25 cellular contexts compared by ENCODE assay signal in the genomic region with DNA sequence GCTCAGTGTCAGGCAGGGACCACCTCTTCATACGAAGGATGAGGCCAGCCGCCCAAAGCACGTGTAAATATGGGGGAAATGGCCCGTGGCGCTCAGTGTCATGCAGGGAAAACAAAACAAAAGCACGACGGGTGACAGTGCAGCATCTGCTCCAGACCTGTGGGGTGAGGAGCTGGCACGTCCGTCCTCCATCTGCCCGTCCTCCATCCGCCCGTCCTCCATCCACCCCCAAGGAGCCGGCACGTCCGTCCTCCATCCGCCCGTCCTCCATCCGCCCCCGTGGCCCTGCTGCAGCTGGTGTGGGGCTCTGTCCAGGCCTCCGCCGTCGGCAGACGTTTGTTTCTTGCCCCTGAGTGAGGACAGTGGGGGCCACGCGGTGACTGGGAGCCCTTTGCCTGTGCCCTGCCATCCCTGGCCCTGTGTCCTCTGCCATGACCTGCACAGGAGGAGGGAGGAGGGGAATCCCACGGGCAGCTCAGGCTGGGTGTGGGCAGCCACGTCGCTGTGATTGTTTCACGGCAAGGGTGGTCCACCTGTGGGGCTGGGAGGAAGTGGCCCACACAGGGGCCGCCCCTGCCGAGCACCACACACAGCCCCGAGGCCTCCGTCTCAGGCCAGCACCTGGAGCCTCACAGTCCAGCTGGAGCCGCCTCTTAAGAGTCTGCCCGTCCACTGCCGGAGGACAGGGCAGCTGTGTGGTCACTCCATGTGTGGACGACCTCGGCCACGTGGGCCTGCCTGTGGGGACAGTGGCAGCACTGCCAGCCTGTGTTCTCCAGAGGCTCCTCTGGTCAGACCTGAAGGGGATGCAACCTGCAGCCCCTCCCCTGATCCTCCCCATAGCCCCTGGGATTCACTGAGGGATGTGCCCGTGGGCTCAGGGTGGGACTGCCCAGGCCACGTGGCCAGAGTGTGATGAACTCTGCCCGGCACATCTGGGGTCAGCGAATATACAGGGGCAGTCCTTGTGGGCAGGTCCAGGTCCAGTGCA. TPM values are rescaled to one million over a fixed set of nuclear protein-coding genes. Genes with fewer than 3 reads are reported as not detected.
DNase-seq lines count a peak whose midpoint lies in the region; ATAC-seq and TF ChIP-seq lines count a peak whose summit lies in the region.
"Had no signal": no experiment of that assay in that cellular context is flagged by ENCODE, and none has a peak within 500 bp of the region (broad histone marks: within the 10 kb centered on the region; RNA-seq: fewer than 3 reads in every experiment).

No MANE protein-coding gene starts in this region.

- TF ChIP-seq CTCF in esophagus squamous epithelium (IDR thresholded peaks at IDR 0.05) = no peak

- no peaks in the 10 kb centered on the region for H3K9me3 ChIP-seq in esophagus squamous epithelium
- H3K9me3 ChIP-seq: ascending aorta, BLaER1, ovary, tibial artery had no signal

- intact Hi-C loops in cardiac septum (cut with DNase I) = no loop called here
- intact Hi-C loops in esophagus squamous epithelium (cut with DNase I) = loop anchor here (10.0 kb wide), 1 partner anchor 264 kb away; no protein-coding TSS in a partner anchor

- DNase-seq in stimulated activated CD4-positive, alpha-beta T cell treated with anti-CD3 and anti-CD28 coated beads, Interleukin-1b, Interleukin-23, amount 100 ng/mL, for 48 hours = peak; percentile 0
- DNase-seq in stimulated activated CD4-positive, alpha-beta T cell treated with anti-CD3 and anti-CD28 coated beads, Interleukin-15, amount 100 ng/mL, for 24 hours = no peak
- DNase-seq in cardiac septum (ENCODE audit: low spot score) (peak; percentile 56), mesenteric fat pad (ENCODE audit: low spot score) (peak; percentile 82), esophagus squamous epithelium (lab: John Stamatoyannopoulos, UW) (no peak), AG08396 (ENCODE audit: low spot score) (no peak)
- DNase-seq: activated naive CD8-positive, alpha-beta T cell treated with anti-CD3 and anti-CD28 coated beads, Interleukin-2, amount 10 ng/mL, durations not matched to agents 7 days and 5 days; COR-L47; cortex of kidney; mammary epithelial cell; MM.1S; NCI-H1105 treated with DMSO at 0.1 percent for 48 hours; NCI-H2029 treated with DMSO at 0.1 percent for 48 hours; NCI-H524; nephron progenitor cell; NK-92 treated with Interleukin-12 subunit alpha and Interleukin-12 subunit beta, amount 100 ng/mL, for 24 hours; stimulated activated CD8-positive, alpha-beta memory T cell treated with anti-CD3 and anti-CD28 coated beads, Interleukin-4, amount 100 ng/mL, for 48 hours; T-helper 17 cell had no signal

- no peak for ATAC-seq in HG02623 (IDR thresholded peaks at IDR 0.05; ENCODE audit: unreplicated experiment)
- ATAC-seq: T-helper 17 cell had no signal

- H3K36me3 ChIP-seq in esophagus squamous epithelium = no peaks in the 10 kb centered on the region
- H3K36me3 ChIP-seq: ascending aorta, BLaER1, ovary had no signal

- H3K27me3 ChIP-seq in esophagus squamous epithelium = peaks cover 0 to 8% (median 0%) of the 10 kb centered on the region in 4 donors
- H3K27me3 ChIP-seq: ascending aorta, ovary had no signal

- H3K27ac ChIP-seq in esophagus squamous epithelium = no peak overlapping the region
- H3K27ac ChIP-seq: ascending aorta, BLaER1, KMS-11, ovary, tibial artery had no signal

- no peaks in the 10 kb centered on the region for H3K4me1 ChIP-seq in esophagus squamous epithelium
- H3K4me1 ChIP-seq: ascending aorta, tibial artery had no signal

- H3K4me3 ChIP-seq in esophagus squamous epithelium = no peak overlapping the region
- H3K4me3 ChIP-seq: ascending aorta, BLaER1, ovary, smooth muscle cell, tibial artery had no signal

- no peak for TF ChIP-seq POLR2A in esophagus squamous epithelium (IDR thresholded peaks at IDR 0.05)

- 67 to 82% methylated on average over 7 to 25 of the region's 43 CpGs for WGBS in esophagus squamous epithelium, 2 donors

RNA-seq across cellular contexts. Expression of a gene that starts 38.2 kb away (rescaled TPM):
- total RNA-seq in cardiac septum (55.4 TPM), mesenteric fat pad (1.8 TPM), esophagus squamous epithelium (1 to 10 TPM in 1 of 4 donors, under 1 TPM in 1, not detected in 2; 0.95 to 1.6 TPM)
- total RNA-seq: ascending aorta had no signal

Comparison
In these comparisons a context has a peak if more than half of its experiments do, and no peak if none do; other contexts are left out.
1. DNase-seq: peak in stimulated activated CD4-positive, alpha-beta T cell treated with anti-CD3 and anti-CD28 coated beads, Interleukin-1b, Interleukin-23, amount 100 ng/mL, for 48 hours (single experiment), cardiac septum (single experiment) and mesenteric fat pad (single experiment); none in stimulated activated CD4-positive, alpha-beta T cell treated with anti-CD3 and anti-CD28 coated beads, Interleukin-15, amount 100 ng/mL, for 24 hours (single experiment), esophagus squamous epithelium (single experiment) and AG08396 (single experiment).
2. RNA of a gene that starts 38.2 kb away (total RNA-seq): 55.4 TPM in cardiac septum (single experiment); 1.8 TPM in mesenteric fat pad (single experiment) and 0.95 to 1.6 TPM in esophagus squamous epithelium; every median in the first group is over 10 times any median in the second.